8 cellular contexts compared by ENCODE assay signal in genomic region chr1:205630241-205630640, GRCh38. TPM values are rescaled to one million over a fixed set of nuclear protein-coding genes. Genes with fewer than 3 reads are reported as not detected.
DNase-seq lines count a peak whose midpoint lies in the region; ATAC-seq and TF ChIP-seq lines count a peak whose summit lies in the region.

No MANE protein-coding gene starts in this region.

- H4K5ac ChIP-seq in mesendoderm (ENCODE audit: low read length): no peak overlapping the region

- no CpG with 5 or more reads among the region's 3 CpGs for WGBS in mesendoderm (ENCODE audit: extremely low coverage, insufficient coverage, low lambda C conversion rate)

- H3K27ac Mint-ChIP-seq in IgD-negative memory B cell (peak overlapping the region; percentile 86 to 98 (median 94)), MCF 10A (ENCODE audit: low read depth, unreplicated experiment) (peak overlapping the region; percentile 91)

- H2AK5ac ChIP-seq in mesendoderm (ENCODE audit: low read length): no peak overlapping the region

- POLR2A ChIA-PET in AG04450 (lab: Yijun Ruan, JAX): interaction anchor here (0.9 to 1.3 kb wide), 3 partner anchors 31 to 119 kb away, joined by 3 to 6 read pairs (median 5); no protein-coding TSS in a partner anchor
- POLR2A ChIA-PET in MCF 10A (lab: Yijun Ruan, JAX): interaction anchor here (0.7 to 11.6 kb wide), 14 partner anchors 9 to 371 kb away, joined by 3 to 555 read pairs (median 19); partner anchors contain the start of gene NUCKS1

- H3K79me1 ChIP-seq in mesendoderm (ENCODE audit: low read length): peaks cover 4% of the 10 kb centered on the region

- no peaks in the 10 kb centered on the region for H3K27me3 Mint-ChIP-seq in IgD-negative memory B cell
- H3K27me3 Mint-ChIP-seq in MCF 10A (ENCODE audit: insufficient read depth, unreplicated experiment): no peaks in the 10 kb centered on the region

- H3K4me2 ChIP-seq in mesendoderm (ENCODE audit: low read length): peak overlapping the region; percentile 8

- H3K9ac ChIP-seq in mesendoderm (ENCODE audit: low read length): peak overlapping the region; percentile 88

- no peaks in the 10 kb centered on the region for H3K9me3 Mint-ChIP-seq in IgD-negative memory B cell
- no peaks in the 10 kb centered on the region for H3K9me3 Mint-ChIP-seq in MCF 10A (ENCODE audit: unreplicated experiment)

- H3K18ac ChIP-seq in mesendoderm (ENCODE audit: low read length): no peak overlapping the region

- H3K79me2 ChIP-seq in mesendoderm (ENCODE audit: control insufficient read depth, insufficient read depth, low read length): peaks cover 40% of the 10 kb centered on the region

- peak overlapping the region; percentile 75 for H3K56ac ChIP-seq in mesendoderm (ENCODE audit: low read length)

- H2BK15ac ChIP-seq in mesendoderm (replicated peaks; ENCODE audit: low read depth): no peak overlapping the region

- H3K9me3 ChIP-seq in AG04450 (ENCODE audit: control insufficient read depth, insufficient read depth, low read length): no peaks in the 10 kb centered on the region; the same call in 1 of the 2 replicates

- H3K4ac ChIP-seq in mesendoderm (ENCODE audit: low read depth, low read length): no peak overlapping the region

- H3K23ac ChIP-seq in mesendoderm (ENCODE audit: low read length): no peak overlapping the region

- H3K36me3 ChIP-seq in mesendoderm (ENCODE audit: control insufficient read depth, insufficient read depth, low read length): no peaks in the 10 kb centered on the region

- CTCF ChIA-PET in AG04450 (lab: Charles Lee) (interaction anchor here (1.7 to 5.2 kb wide), 3 partner anchors 28 to 40 kb away, joined by 3 to 100 read pairs (median 23); no protein-coding TSS in a partner anchor), MCF 10A (lab: Yijun Ruan, JAX) (interaction anchor here (1.0 to 7.2 kb wide), 10 partner anchors 14 to 347 kb away, joined by 3 to 185 read pairs (median 6); no protein-coding TSS in a partner anchor)

- DNase-seq in AG04450 (ENCODE audit: low read depth, low spot score): no peak
- DNase-seq in MCF 10A (ENCODE audit: unreplicated experiment): no peak
- no peak for DNase-seq in mesendoderm
- no peak for DNase-seq in NCI-H82 treated with DMSO at 0.1 percent for 48 hours (lab: John Stamatoyannopoulos, UW; ENCODE audit: unreplicated experiment)
- no peak for DNase-seq in activated CD4-positive, alpha-beta T cell treated with anti-CD3 and anti-CD28 coated beads, Interleukin-2, amount 50 U/mL, for 4 hours

- H3K27ac ChIP-seq in AG04450 (ENCODE audit: low read depth, low read length) (no peak overlapping the region), mesendoderm (ENCODE audit: low read depth, low read length) (no peak overlapping the region)

- H4K8ac ChIP-seq in mesendoderm (ENCODE audit: low read depth, low read length): no peak overlapping the region

- H3K4me1 Mint-ChIP-seq in IgD-negative memory B cell: peaks cover 31 to 41% (median 36%) of the 10 kb centered on the region in 3 donors
- H3K4me1 Mint-ChIP-seq in MCF 10A (ENCODE audit: insufficient read depth, unreplicated experiment): peaks cover 38% of the 10 kb centered on the region

- H2BK120ac ChIP-seq in mesendoderm (ENCODE audit: low read depth, low read length): no peak overlapping the region

- H3K4me3 Mint-ChIP-seq in IgD-negative memory B cell (peak overlapping the region; percentile 88 to 96 (median 96)), MCF 10A (ENCODE audit: unreplicated experiment) (peak overlapping the region; percentile 90)

- ATAC-seq in GM21515 (IDR thresholded peaks at IDR 0.05; ENCODE audit: unreplicated experiment) (no peak), HG02623 (IDR thresholded peaks at IDR 0.05; ENCODE audit: unreplicated experiment) (no peak)

- TF ChIP-seq CTCF in AG04450 (IDR thresholded peaks at IDR 0.05; ENCODE audit: low read depth, low read length): no peak
- no peak for TF ChIP-seq CTCF in MCF 10A (IDR thresholded peaks at IDR 0.05; ENCODE audit: unreplicated experiment)

- H3K36me3 Mint-ChIP-seq in IgD-negative memory B cell (peaks cover 3% of the 10 kb centered on the region), MCF 10A (ENCODE audit: insufficient read depth, unreplicated experiment) (peaks cover 34% of the 10 kb centered on the region)

- H2BK5ac ChIP-seq in mesendoderm (ENCODE audit: low read length): no peak overlapping the region

- peak overlapping the region; percentile 79 for H3K4me3 ChIP-seq in AG04450 (ENCODE audit: low read depth, low read length)
- H3K4me3 ChIP-seq in mesendoderm (ENCODE audit: low read length): no peak overlapping the region

- BruUV-seq in MCF 10A (replicated peaks; lab: Mats Ljungman, UMichigan): no TSS peak

- intact Hi-C loops in MCF 10A (cut with micrococcal nuclease): no loop called here

- no peaks in the 10 kb centered on the region for H3K4me1 ChIP-seq in mesendoderm (ENCODE audit: control insufficient read depth, low read depth, low read length)

- H3K27me3 ChIP-seq in AG04450 (ENCODE audit: control insufficient read depth, insufficient read depth, low read length): no peaks in the 10 kb centered on the region
- no peaks in the 10 kb centered on the region for H3K27me3 ChIP-seq in mesendoderm (ENCODE audit: insufficient read depth, low read length, poor library complexity)

RNA-seq across cellular contexts. Expression of gene ELK4, which starts 1.6 kb away (rescaled TPM):
- polyA plus RNA-seq in AG04450 (2011; rRNA removed): 8.3 and 8.6 TPM in 2 replicates
- polyA minus RNA-seq in AG04450 (2011; rRNA and poly(A)+ RNA removed): 15.4 and 20.2 TPM in 2 replicates
- polyA plus RNA-seq in IgD-negative memory B cell: 4.7 TPM
- total RNA-seq in MCF 10A (2022): 101 and 109 TPM in 2 replicates
- 9.3 TPM for polyA plus RNA-seq in mesendoderm (2013, experiment 1 of 2)
- 9.0 TPM for polyA plus RNA-seq in mesendoderm (2013, experiment 2 of 2)

RNA-seq across cellular contexts. Expression of gene SLC45A3, which starts 50.1 kb away (rescaled TPM):
- polyA plus RNA-seq in AG04450 (2011; rRNA removed) (1.7 and 1.8 TPM in 2 replicates), IgD-negative memory B cell (1.9 TPM)
- 0.91 and 1.5 TPM in 2 replicates for polyA minus RNA-seq in AG04450 (2011; rRNA and poly(A)+ RNA removed)
- total RNA-seq in MCF 10A (2022): 3.1 and 5.3 TPM in 2 replicates
- polyA plus RNA-seq in mesendoderm (2013, experiment 1 of 2): 6.1 TPM
- polyA plus RNA-seq in mesendoderm (2013, experiment 2 of 2): 6.4 TPM
